In the genomic region with DNA sequence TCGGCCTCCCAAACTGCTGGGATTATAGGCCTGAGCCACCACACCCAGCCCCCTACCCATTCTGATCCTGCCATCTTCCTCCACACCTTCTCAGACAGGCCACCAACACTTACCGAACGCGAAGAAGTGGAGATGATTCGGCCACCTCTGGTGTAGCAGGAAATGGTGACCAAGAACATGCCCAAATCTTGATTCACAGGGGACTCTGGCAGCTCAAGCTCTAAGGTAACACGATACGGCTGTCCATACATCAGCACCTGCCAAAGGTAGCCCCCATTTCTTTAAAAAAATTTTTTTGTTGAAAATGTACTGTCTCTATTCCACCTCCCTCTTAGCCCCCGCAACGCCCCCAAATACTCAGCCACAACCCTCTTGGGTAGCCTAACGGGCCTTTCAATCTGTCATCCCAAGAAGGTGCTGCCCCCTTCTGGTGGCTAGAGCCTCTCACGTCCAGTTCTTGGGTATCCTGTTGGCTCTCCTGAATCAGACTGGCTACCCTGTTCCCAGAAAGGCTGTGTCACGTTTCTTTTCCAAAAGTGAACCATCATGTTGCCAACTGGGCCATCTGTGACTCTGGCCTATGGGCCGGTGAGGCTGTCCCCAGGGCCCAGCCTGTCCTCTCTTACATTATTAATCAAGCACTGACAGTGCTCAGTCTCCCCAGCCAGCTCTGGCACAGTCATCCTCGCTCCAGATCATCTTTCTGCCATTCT, we compare ENCODE assay signal across 9 cellular contexts. TPM values are rescaled to one million over a fixed set of nuclear protein-coding genes. Genes with fewer than 3 reads are reported as not detected.
DNase-seq lines count a peak whose midpoint lies in the region; ATAC-seq and TF ChIP-seq lines count a peak whose summit lies in the region.
"Had no signal": no experiment of that assay in that cellular context is flagged by ENCODE, and none has a peak within 500 bp of the region (broad histone marks: within the 10 kb centered on the region; RNA-seq: fewer than 3 reads in every experiment).

No MANE protein-coding gene starts in this region.

- no peaks in the 10 kb centered on the region for H3K79me2 ChIP-seq in osteoblast (ENCODE audit: insufficient read depth, low read length)

- TF ChIP-seq POLR2A in thyroid gland (IDR thresholded peaks at IDR 0.05) = no peak

- peaks cover 8% of the 10 kb centered on the region for H3K4me1 Mint-ChIP-seq in activated T-helper 2 cell treated with anti-CD3 and anti-CD28 coated beads, Interferon-gamma antibody, Interleukin-2, Interleukin-4, amounts not matched to agents 10 μg/mL and 5 μg/mL and 100 μg/mL, durations not matched to agents 14 hours and 24 hours and 36 hours (ENCODE audit: low read depth)

- intact Hi-C loops in activated T-helper 2 cell treated with anti-CD3 and anti-CD28 coated beads, Interferon-gamma antibody, Interleukin-2, Interleukin-4, amounts not matched to agents 10 μg/mL and 5 μg/mL and 100 μg/mL, durations not matched to agents 14 hours and 24 hours and 36 hours (cut with micrococcal nuclease) = loop anchor here (1.0 to 10.0 kb wide), 3 partner anchors 103 to 300 kb away; partner anchors contain the start of gene TUT1
- intact Hi-C loops in thyroid gland (cut with DNase I) = loop anchor here (10.0 kb wide), 1 partner anchor 300 kb away; no protein-coding TSS in a partner anchor

- peak; percentile 74 for TF ChIP-seq CTCF in RWPE1 (conservative IDR thresholded peaks at IDR 0.05; ENCODE audit: low read depth)
- peak; percentile 93 for TF ChIP-seq CTCF in fibroblast of villous mesenchyme (IDR thresholded peaks at IDR 0.05; ENCODE audit: insufficient read depth, low read depth, low read length)
- peak; percentile 92 for TF ChIP-seq CTCF in osteoblast (IDR thresholded peaks at IDR 0.05; ENCODE audit: extremely low read depth, low read depth, low read length)
- peak in 5 of 6 experiments; percentile 45 to 79 (median 58) for TF ChIP-seq CTCF in thyroid gland (IDR thresholded peaks at IDR 0.05)

- H3K4me3 ChIP-seq in fibroblast of villous mesenchyme (ENCODE audit: low read depth, low read length) (no peak overlapping the region), osteoblast (ENCODE audit: insufficient read depth, low read length) (no peak overlapping the region), thyroid gland (replicated peaks in 1 of 3) (no peak overlapping the region)
- H3K4me3 ChIP-seq: SK-N-MC had no signal

- CTCF ChIA-PET in RWPE1 (lab: Yijun Ruan, JAX) = interaction anchor here (0.6 to 1.8 kb wide), 4 partner anchors 12 to 18 kb away, joined by 3 to 17 read pairs (median 5); partner anchors contain the start of genes BSCL2 and GNG3

- no peaks in the 10 kb centered on the region for H4K20me1 ChIP-seq in osteoblast (ENCODE audit: insufficient read depth, low read length)

- H2AFZ ChIP-seq in osteoblast (ENCODE audit: low read length) = no peak overlapping the region

- peak overlapping the region; percentile 60 for H3K27ac Mint-ChIP-seq in activated T-helper 2 cell treated with anti-CD3 and anti-CD28 coated beads, Interferon-gamma antibody, Interleukin-2, Interleukin-4, amounts not matched to agents 10 μg/mL and 5 μg/mL and 100 μg/mL, durations not matched to agents 14 hours and 24 hours and 36 hours

- H3K27me3 ChIP-seq in osteoblast (ENCODE audit: insufficient read depth, low read length) (no peaks in the 10 kb centered on the region), thyroid gland (no peaks in the 10 kb centered on the region)

- H3K4me1 ChIP-seq in osteoblast (ENCODE audit: insufficient read depth, low read length) = peaks cover 14% of the 10 kb centered on the region
- no peaks in the 10 kb centered on the region for H3K4me1 ChIP-seq in thyroid gland

- POLR2A ChIA-PET in RWPE1 (lab: Yijun Ruan, JAX; ENCODE audit: low non-redundant PET) = no interaction called here

- DNase-seq in COLO668 (lab: John Stamatoyannopoulos, UW; ENCODE audit: unreplicated experiment) (peak; percentile 63), HT1080 (ENCODE audit: low read depth) (peak; percentile 62), RWPE1 (ENCODE audit: low spot score) (no peak), fibroblast of villous mesenchyme (ENCODE audit: low read depth) (peak; percentile 85), osteoblast (ENCODE audit: insufficient read length, low spot score, missing footprints) (peak; percentile 95), thyroid gland (peak; percentile 75 to 78)
- DNase-seq in activated T-helper 2 cell treated with anti-CD3 and anti-CD28 coated beads, Interferon-gamma antibody, Interleukin-2, Interleukin-4, amounts not matched to agents 10 μg/mL and 5 μg/mL and 100 μg/mL, durations not matched to agents 14 hours and 24 hours and 36 hours (ENCODE audit: low spot score) = peak; percentile 64

- no peak overlapping the region for H3K4me2 ChIP-seq in osteoblast (ENCODE audit: insufficient read depth, low read length)

- H3K36me3 ChIP-seq in osteoblast (ENCODE audit: insufficient read depth, low read length) (peaks cover 33% of the 10 kb centered on the region), thyroid gland (peaks cover 0 to 30% of the 10 kb centered on the region in 2 donors)

- H3K9me3 ChIP-seq in osteoblast (ENCODE audit: low read depth, low read length) = no peaks in the 10 kb centered on the region
- no peaks in the 10 kb centered on the region for H3K9me3 ChIP-seq in thyroid gland

- H3K27ac ChIP-seq in RWPE1 (peak overlapping the region; percentile 54), osteoblast (ENCODE audit: low read depth, low read length) (peak overlapping the region; percentile 7), thyroid gland (no peak overlapping the region)
- H3K27ac ChIP-seq: SK-N-MC had no signal

- H3K9me3 Mint-ChIP-seq in activated T-helper 2 cell treated with anti-CD3 and anti-CD28 coated beads, Interferon-gamma antibody, Interleukin-2, Interleukin-4, amounts not matched to agents 10 μg/mL and 5 μg/mL and 100 μg/mL, durations not matched to agents 14 hours and 24 hours and 36 hours = no peaks in the 10 kb centered on the region

- peaks cover 26% of the 10 kb centered on the region for H3K36me3 Mint-ChIP-seq in activated T-helper 2 cell treated with anti-CD3 and anti-CD28 coated beads, Interferon-gamma antibody, Interleukin-2, Interleukin-4, amounts not matched to agents 10 μg/mL and 5 μg/mL and 100 μg/mL, durations not matched to agents 14 hours and 24 hours and 36 hours (ENCODE audit: low read depth)

- H3K4me3 Mint-ChIP-seq in activated T-helper 2 cell treated with anti-CD3 and anti-CD28 coated beads, Interferon-gamma antibody, Interleukin-2, Interleukin-4, amounts not matched to agents 10 μg/mL and 5 μg/mL and 100 μg/mL, durations not matched to agents 14 hours and 24 hours and 36 hours (ENCODE audit: low read depth) = no peak overlapping the region

- WGBS in thyroid gland, 2 donors = 61 to 65% methylated on average over 14 of the region's 14 CpGs

- ATAC-seq in HG02840 (IDR thresholded peaks at IDR 0.05; ENCODE audit: low FRiP score, unreplicated experiment) = no peak

- no peaks in the 10 kb centered on the region for H3K27me3 Mint-ChIP-seq in activated T-helper 2 cell treated with anti-CD3 and anti-CD28 coated beads, Interferon-gamma antibody, Interleukin-2, Interleukin-4, amounts not matched to agents 10 μg/mL and 5 μg/mL and 100 μg/mL, durations not matched to agents 14 hours and 24 hours and 36 hours (ENCODE audit: low read depth)

RNA-seq across cellular contexts. Expression of gene LRRN4CL, which starts 5.3 kb away (rescaled TPM):
- total RNA-seq in HT1080 (2014; rRNA removed; shearing (Covaris generic)) = 0.13 and 0.20 TPM in 2 replicates
- 0.14 and 0.38 TPM in 2 replicates for polyA plus RNA-seq in HT1080 (2015; cell fraction: cytosol; rRNA removed)
- polyA plus RNA-seq in HT1080 (2015; cell fraction: nucleus; rRNA removed) = 0.40 and 0.57 TPM in 2 replicates
- total RNA-seq in activated T-helper 2 cell treated with anti-CD3 and anti-CD28 coated beads, Interferon-gamma antibody, Interleukin-2, Interleukin-4, amounts not matched to agents 10 μg/mL and 5 μg/mL and 100 μg/mL, durations not matched to agents 14 hours and 24 hours and 36 hours = 0.18 and 0.23 TPM in 2 replicates
- 6.9 and 15.5 TPM in 2 replicates for total RNA-seq in fibroblast of villous mesenchyme
- 9.1 and 13.8 TPM in 2 replicates for total RNA-seq in osteoblast
- total RNA-seq in thyroid gland = 10 to 100 TPM in 2 of 4 donors, 1 to 10 TPM in 2; 2.5 to 18.3 (median 9.0) TPM

RNA-seq across cellular contexts. Expression of gene BSCL2, which starts 12.6 kb away (rescaled TPM):
- 18.8 and 19.2 TPM in 2 replicates for total RNA-seq in HT1080 (2014; rRNA removed; shearing (Covaris generic))
- polyA plus RNA-seq in HT1080 (2015; cell fraction: cytosol; rRNA removed) = 30.9 and 32.5 TPM in 2 replicates
- 17.4 and 21.7 TPM in 2 replicates for polyA plus RNA-seq in HT1080 (2015; cell fraction: nucleus; rRNA removed)
- total RNA-seq in activated T-helper 2 cell treated with anti-CD3 and anti-CD28 coated beads, Interferon-gamma antibody, Interleukin-2, Interleukin-4, amounts not matched to agents 10 μg/mL and 5 μg/mL and 100 μg/mL, durations not matched to agents 14 hours and 24 hours and 36 hours = 28.7 and 32.8 TPM in 2 replicates
- 53.5 and 59.3 TPM in 2 replicates for total RNA-seq in fibroblast of villous mesenchyme
- 63.6 and 67.7 TPM in 2 replicates for total RNA-seq in osteoblast
- total RNA-seq in thyroid gland = 100 to 1,000 TPM in 2 of 4 donors, 10 to 100 TPM in 2; 54.9 to 153 (median 89.4) TPM

RNA-seq across cellular contexts. Expression of gene GNG3, which starts 12.9 kb away (rescaled TPM):
- total RNA-seq in HT1080 (2014; rRNA removed; shearing (Covaris generic)) = not detected in 2 replicates
- not detected in 2 replicates for polyA plus RNA-seq in HT1080 (2015; cell fraction: cytosol; rRNA removed)
- polyA plus RNA-seq in HT1080 (2015; cell fraction: nucleus; rRNA removed) = not detected in 2 replicates
- not detected in 2 replicates for total RNA-seq in activated T-helper 2 cell treated with anti-CD3 and anti-CD28 coated beads, Interferon-gamma antibody, Interleukin-2, Interleukin-4, amounts not matched to agents 10 μg/mL and 5 μg/mL and 100 μg/mL, durations not matched to agents 14 hours and 24 hours and 36 hours
- total RNA-seq in fibroblast of villous mesenchyme (not detected in 2 replicates), osteoblast (not detected in 2 replicates), thyroid gland (not detected)

RNA-seq across cellular contexts. Expression of gene UBXN1, which starts 15.7 kb away (rescaled TPM):
- total RNA-seq in HT1080 (2014; rRNA removed; shearing (Covaris generic)) = 128 and 144 TPM in 2 replicates
- 160 and 165 TPM in 2 replicates for polyA plus RNA-seq in HT1080 (2015; cell fraction: cytosol; rRNA removed)
- polyA plus RNA-seq in HT1080 (2015; cell fraction: nucleus; rRNA removed) = 140 and 143 TPM in 2 replicates
- total RNA-seq in activated T-helper 2 cell treated with anti-CD3 and anti-CD28 coated beads, Interferon-gamma antibody, Interleukin-2, Interleukin-4, amounts not matched to agents 10 μg/mL and 5 μg/mL and 100 μg/mL, durations not matched to agents 14 hours and 24 hours and 36 hours = 119 and 127 TPM in 2 replicates
- total RNA-seq in fibroblast of villous mesenchyme = 52.7 and 108 TPM in 2 replicates
- 98.1 and 107 TPM in 2 replicates for total RNA-seq in osteoblast
- 100 to 1,000 TPM; 120 to 184 (median 149) TPM for total RNA-seq in thyroid gland

RNA-seq across cellular contexts. Expression of gene LBHD1, which starts 22.5 kb away (rescaled TPM):
- total RNA-seq in HT1080 (2014; rRNA removed; shearing (Covaris generic)) = 4.8 and 6.6 TPM in 2 replicates
- polyA plus RNA-seq in HT1080 (2015; cell fraction: cytosol; rRNA removed) = 6.7 and 8.7 TPM in 2 replicates
- 34.1 and 37.4 TPM in 2 replicates for polyA plus RNA-seq in HT1080 (2015; cell fraction: nucleus; rRNA removed)
- total RNA-seq in activated T-helper 2 cell treated with anti-CD3 and anti-CD28 coated beads, Interferon-gamma antibody, Interleukin-2, Interleukin-4, amounts not matched to agents 10 μg/mL and 5 μg/mL and 100 μg/mL, durations not matched to agents 14 hours and 24 hours and 36 hours = 21.4 and 21.7 TPM in 2 replicates
- 4.3 and 7.4 TPM in 2 replicates for total RNA-seq in fibroblast of villous mesenchyme
- total RNA-seq in osteoblast = 7.6 and 8.0 TPM in 2 replicates
- 10 to 100 TPM in 2 of 4 donors, 1 to 10 TPM in 2; 5.8 to 15.5 (median 9.3) TPM for total RNA-seq in thyroid gland

Comparison
In these comparisons a context has a peak if more than half of its experiments do, and no peak if none do; other contexts are left out.
1. H3K27ac ChIP-seq: peak in RWPE1 (single experiment) and osteoblast (single experiment); none in thyroid gland (0 of 3).
2. Peak in every context shown above with its lines, with median percentiles within 50 percentile points of each other: CTCF ChIP-seq.